ENCODE assay signal across 18 cellular contexts in the genomic region with DNA sequence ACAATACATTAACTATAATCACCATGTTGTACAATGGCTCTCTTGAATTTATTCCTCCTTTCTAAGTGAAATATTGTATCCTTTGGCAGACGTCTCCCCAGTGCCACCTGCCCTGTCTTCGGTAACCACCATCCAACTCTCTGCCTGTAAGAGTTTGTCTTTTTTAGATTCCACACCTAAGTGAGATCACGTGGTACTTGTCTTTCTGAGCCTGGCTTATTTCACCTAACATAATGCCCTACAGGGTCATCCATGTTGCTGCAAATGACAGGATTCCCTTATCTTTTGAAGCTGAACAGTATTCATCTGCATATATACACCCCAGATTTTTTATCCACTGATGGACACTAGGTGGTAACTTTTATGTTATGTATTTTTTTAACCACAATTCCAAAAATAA. TPM values are rescaled to one million over a fixed set of nuclear protein-coding genes. Genes with fewer than 3 reads are reported as not detected.
"Had no signal": no experiment of that assay in that cellular context is flagged by ENCODE, and none has a peak within 500 bp of the region (broad histone marks: within the 10 kb centered on the region; RNA-seq: fewer than 3 reads in every experiment).

No MANE protein-coding gene starts in this region.

- H3K79me2 ChIP-seq: parathyroid adenoma had no signal

- H3K36me3 ChIP-seq: adrenal gland, neutrophil, tibial nerve, uterus had no signal

- H3K27ac ChIP-seq: adrenal gland, neutrophil, parathyroid adenoma, tibial nerve, uterus had no signal

- DNase-seq: activated CD4-positive, alpha-beta memory T cell treated with anti-CD3 and anti-CD28 coated beads for 36 hours; activated CD8-positive, alpha-beta memory T cell treated with anti-CD3 and anti-CD28 coated beads, Interleukin-2, amount 10 ng/mL, durations not matched to agents 7 days and 5 days; activated T-cell treated with anti-CD3 and anti-CD28 coated beads, Interleukin-2, amount 50 U/mL, for 1 hour; adrenal gland; hippocampal formation; mesendoderm; natural killer cell; small intestine; stimulated activated CD4-positive, alpha-beta T cell treated with anti-CD3 and anti-CD28 coated beads, Interleukin-4, amount 100 ng/mL, for 24 hours; stimulated activated naive CD4-positive, alpha-beta T cell; substantia nigra; T1000; uterus had no signal

- FAIRE-seq: endometrium, small intestine had no signal

- H3K4me3 ChIP-seq: adrenal gland, tibial nerve, uterus had no signal

- H2AFZ ChIP-seq: parathyroid adenoma had no signal

- H3K9me3 ChIP-seq: adrenal gland, neutrophil, tibial nerve, uterus had no signal

- ATAC-seq: activated CD8-positive, alpha-beta memory T cell treated with anti-CD3 and anti-CD28 coated beads, Interleukin-2, amount 10 ng/mL, durations not matched to agents 7 days and 5 days; natural killer cell had no signal

- H3K9ac ChIP-seq: parathyroid adenoma had no signal

- H3K4me1 ChIP-seq: parathyroid adenoma, tibial nerve, uterus had no signal

- H3K27me3 ChIP-seq: adrenal gland, neutrophil, tibial nerve, uterus had no signal

RNA-seq across cellular contexts. Expression of a gene that starts 34.5 kb away (rescaled TPM):
- total RNA-seq: activated CD8-positive, alpha-beta memory T cell treated with anti-CD3 and anti-CD28 coated beads, Interleukin-2, amount 10 ng/mL, durations not matched to agents 7 days and 5 days; kidney epithelial cell had no signal
